ENCODE assay signal across 26 cellular contexts in the genomic region with DNA sequence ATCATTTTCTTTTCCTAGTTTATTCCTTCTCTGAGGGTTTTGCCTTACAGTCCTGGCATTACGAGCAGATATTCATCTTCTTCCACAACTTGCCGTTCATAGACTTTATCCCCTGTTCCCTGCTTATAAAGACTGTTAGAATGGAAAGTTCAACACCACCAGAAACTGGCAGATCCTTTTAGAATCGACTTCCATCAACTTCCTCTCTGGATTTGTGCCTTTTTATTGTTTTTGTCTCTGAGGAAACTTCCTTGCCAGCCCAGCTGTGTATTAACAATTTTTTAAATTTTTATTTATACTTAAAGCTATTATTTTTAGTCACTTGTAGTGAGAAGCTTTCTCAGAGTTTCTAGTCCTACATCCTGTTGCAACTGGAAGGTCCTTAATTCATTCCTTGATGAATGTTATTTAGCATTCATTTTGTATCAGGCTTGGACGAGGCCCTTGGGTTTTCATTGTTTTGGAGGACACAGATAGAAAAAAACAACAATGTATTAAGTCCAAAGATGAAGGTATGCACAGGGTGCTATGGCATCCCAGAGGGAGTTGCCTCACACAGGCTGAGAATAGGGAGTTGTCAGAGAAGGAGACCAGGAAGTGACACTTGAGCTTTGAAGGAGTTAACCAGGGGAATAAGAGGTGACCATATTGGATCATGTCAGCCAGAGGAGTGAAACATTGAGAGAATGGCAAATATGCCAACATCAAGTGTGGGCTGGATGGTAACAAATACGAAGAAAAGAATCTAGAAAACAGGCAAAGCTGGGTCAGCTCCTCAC.
"Had no signal": no experiment of that assay in that cellular context is flagged by ENCODE, and none has a peak within 500 bp of the region (broad histone marks: within the 10 kb centered on the region; RNA-seq: fewer than 3 reads in every experiment).

No MANE protein-coding gene starts in this region.

- H3K4me2 ChIP-seq: neural progenitor cell had no signal

- H3K36me3 ChIP-seq: esophagus muscularis mucosa, gastroesophageal sphincter, neural progenitor cell, pancreas, spleen, tibial nerve, upper lobe of right lung had no signal

- H3K4me3 ChIP-seq: coronary artery, dorsolateral prefrontal cortex, esophagus muscularis mucosa, gastroesophageal sphincter, lung, neural progenitor cell, pancreas, spleen, tibial nerve, upper lobe of right lung had no signal

- H3K27ac ChIP-seq: coronary artery, dorsolateral prefrontal cortex, epithelial cell of prostate, esophagus muscularis mucosa, gastroesophageal sphincter, neural progenitor cell, pancreas, spleen, upper lobe of right lung had no signal

- ATAC-seq: gastroesophageal sphincter; left ventricle myocardium superior; naive thymus-derived CD4-positive, alpha-beta T cell; pancreas; sciatic nerve; stimulated activated memory B cell treated with anti-CD40 and anti-IgM and Interleukin-4, amounts not matched to agents 10 μg/mL and 1 μg/mL and 100 μg/mL, for 72 hours; upper lobe of right lung had no signal

- H3K4me1 ChIP-seq: gastroesophageal sphincter, neural progenitor cell, pancreas, spleen, upper lobe of right lung had no signal

- H3K9me3 ChIP-seq: gastroesophageal sphincter, pancreas, upper lobe of right lung had no signal

- H3K9ac ChIP-seq: neural progenitor cell had no signal

- H2AFZ ChIP-seq: neural progenitor cell had no signal

- H3K27me3 ChIP-seq: dorsolateral prefrontal cortex, esophagus muscularis mucosa, gastroesophageal sphincter, neural progenitor cell, pancreas, spleen, tibial nerve, upper lobe of right lung had no signal

- DNase-seq: central memory CD4-positive, alpha-beta T cell; dorsolateral prefrontal cortex; effector memory CD4-positive, alpha-beta T cell; foreskin fibroblast; glutamatergic neuron; islet precursor cell; left ventricle myocardium superior; mesendoderm; naive thymus-derived CD4-positive, alpha-beta T cell; nucleus accumbens; pancreas; retina; spleen; stimulated activated CD4-positive, alpha-beta T cell treated with anti-CD3 and anti-CD28 coated beads, Interleukin-15, amount 100 ng/mL, for 24 hours; stimulated activated CD4-positive, alpha-beta T cell treated with anti-CD3 and anti-CD28 coated beads, Interleukin-1b, Interleukin-23, amount 100 ng/mL, for 48 hours; stimulated activated CD4-positive, alpha-beta T cell treated with anti-CD3 and anti-CD28 coated beads, Interleukin-4, amount 100 ng/mL, for 24 hours; upper lobe of right lung had no signal
